Comparison of ENCODE assay signal across 8 cellular contexts in genomic region chr17:5584383-5584951, GRCh38. TPM values are rescaled to one million over a fixed set of nuclear protein-coding genes. Genes with fewer than 3 reads are reported as not detected.
A peak's percentile ranks its signal among the peaks of the same experiment; 100 is the strongest.
DNase-seq lines count a peak whose midpoint lies in the region; ATAC-seq and TF ChIP-seq lines count a peak whose summit lies in the region.

Gene NLRP1 (minus strand): TSS chr17:5584509. CDS start chr17:5583957, 552 bp downstream.

- H3K36me3 ChIP-seq in RWPE2 (ENCODE audit: low read depth): peaks cover 31% of the 10 kb centered on the region
- peaks cover 0 to 11% of the 10 kb centered on the region in 2 donors for H3K36me3 ChIP-seq in gastroesophageal sphincter
- H3K36me3 ChIP-seq in parathyroid adenoma (ENCODE audit: control insufficient read depth, insufficient read depth, low read length): no peaks in the 10 kb centered on the region
- peaks cover 0 to 13% of the 10 kb centered on the region in 2 donors for H3K36me3 ChIP-seq in thyroid gland

- peak within 1 kb of the TSS; percentile 91 for H3K27ac ChIP-seq in RWPE2 (ENCODE audit: poor library complexity, severe bottlenecking)
- H3K27ac ChIP-seq in gastroesophageal sphincter: peak within 1 kb of the TSS in 3 of 4 donors; percentile 70 to 81 (median 80)
- H3K27ac ChIP-seq in parathyroid adenoma: peak within 1 kb of the TSS; percentile 63
- peak within 1 kb of the TSS; percentile 73 to 88 (median 77) for H3K27ac ChIP-seq in thyroid gland

- TF ChIP-seq POLR2A in gastroesophageal sphincter (IDR thresholded peaks at IDR 0.05): peak; percentile 32 to 65
- peak in 1 of 2 donors; percentile 57 for TF ChIP-seq POLR2A in thyroid gland (IDR thresholded peaks at IDR 0.05)

- intact Hi-C loops in thyroid gland (cut with DNase I): no loop called here

- H2AFZ ChIP-seq in parathyroid adenoma: peak within 1 kb of the TSS; percentile 25

- no peaks in the 10 kb centered on the region for H3K79me2 ChIP-seq in parathyroid adenoma

- no peak for TF ChIP-seq EP300 in gastroesophageal sphincter (IDR thresholded peaks at IDR 0.05)

- peak; percentile 93 for ATAC-seq in GM19023 (IDR thresholded peaks at IDR 0.05; ENCODE audit: unreplicated experiment)
- peak; percentile 79 for ATAC-seq in HG03196 (IDR thresholded peaks at IDR 0.05; ENCODE audit: unreplicated experiment)
- ATAC-seq in RWPE2 (ENCODE audit: low read depth): peak; percentile 87
- ATAC-seq in gastroesophageal sphincter: peak; percentile 93

- H3K27me3 ChIP-seq in RWPE2 (ENCODE audit: insufficient read depth, poor library complexity, severe bottlenecking): no peaks in the 10 kb centered on the region
- no peaks in the 10 kb centered on the region for H3K27me3 ChIP-seq in gastroesophageal sphincter
- H3K27me3 ChIP-seq in parathyroid adenoma (ENCODE audit: control insufficient read depth, insufficient read depth, low read length): no peaks in the 10 kb centered on the region
- H3K27me3 ChIP-seq in thyroid gland: no peaks in the 10 kb centered on the region

- H3K9me3 ChIP-seq in RWPE2 (ENCODE audit: severe bottlenecking): no peaks in the 10 kb centered on the region
- no peaks in the 10 kb centered on the region for H3K9me3 ChIP-seq in gastroesophageal sphincter
- H3K9me3 ChIP-seq in parathyroid adenoma (ENCODE audit: control insufficient read depth, low read length): no peaks in the 10 kb centered on the region
- no peaks in the 10 kb centered on the region for H3K9me3 ChIP-seq in thyroid gland

- peak within 1 kb of the TSS; percentile 39 for H3K4me2 ChIP-seq in parathyroid adenoma (ENCODE audit: low read length)

- H3K9ac ChIP-seq in parathyroid adenoma: no peak within 1 kb of the TSS

- TF ChIP-seq CTCF in AG09309 (IDR thresholded peaks at IDR 0.05; ENCODE audit: control insufficient read depth, insufficient read depth, low read depth, low read length, missing control alignments) (no peak), RWPE2 (IDR thresholded peaks at IDR 0.05; ENCODE audit: poor library complexity, severe bottlenecking) (no peak), gastroesophageal sphincter (IDR thresholded peaks at IDR 0.05) (no peak), parathyroid adenoma (IDR thresholded peaks at IDR 0.05) (no peak), thyroid gland (IDR thresholded peaks at IDR 0.05) (no peak)

- DNase-seq in AG09309 (ENCODE audit: low read depth) (peak; percentile 80), RWPE2 (ENCODE audit: low spot score) (peak; percentile 99), thyroid gland (peak; percentile 83 to 88)
- DNase-seq in activated effector memory CD4-positive, alpha-beta T cell treated with anti-CD3 and anti-CD28 coated beads, Interleukin-2, amount 50 U/mL, for 16 hours: peak; percentile 97

- WGBS in gastroesophageal sphincter (ENCODE audit: low coverage in 1 of 2), 2 donors: 21 to 50% methylated on average over 2 of the region's 11 CpGs
- WGBS in thyroid gland, 2 donors: 19 to 31% methylated on average over 6 to 9 of the region's 11 CpGs

- H3K4me1 ChIP-seq in RWPE2 (ENCODE audit: insufficient read depth, poor library complexity, severe bottlenecking): peaks cover 27% of the 10 kb centered on the region
- peaks cover 0 to 35% (median 23%) of the 10 kb centered on the region in 3 donors for H3K4me1 ChIP-seq in gastroesophageal sphincter
- H3K4me1 ChIP-seq in parathyroid adenoma: no peaks in the 10 kb centered on the region
- peaks cover 15 to 32% of the 10 kb centered on the region in 2 donors for H3K4me1 ChIP-seq in thyroid gland

- H3K4me3 ChIP-seq in AG09309 (ENCODE audit: control insufficient read depth, low read depth, low read length) (peak within 1 kb of the TSS; percentile 72), RWPE2 (ENCODE audit: severe bottlenecking) (peak within 1 kb of the TSS; percentile 38), gastroesophageal sphincter (peak within 1 kb of the TSS; percentile 24 to 48), parathyroid adenoma (ENCODE audit: low read depth, low read length) (peak within 1 kb of the TSS; percentile 45), thyroid gland (replicated peaks in 1 of 3) (peak within 1 kb of the TSS; percentile 30 to 54 (median 37))

RNA-seq across cellular contexts. Expression of gene NLRP1, which starts in this region (rescaled TPM):
- 10 to 100 TPM in 3 of 4 donors, 1 to 10 TPM in 1; 8.2 to 26.0 (median 19.6) TPM for total RNA-seq in gastroesophageal sphincter
- total RNA-seq in thyroid gland: 10 to 100 TPM; 28.4 to 36.7 (median 31.8) TPM

Comparison
In these comparisons a context has a peak if more than half of its experiments do, and no peak if none do; other contexts are left out.
1. Peak in every context shown above with its lines: DNase-seq, ATAC-seq, H3K4me3 ChIP-seq and H3K27ac ChIP-seq.